ENCODE assay signal across 24 cellular contexts in the genomic region with DNA sequence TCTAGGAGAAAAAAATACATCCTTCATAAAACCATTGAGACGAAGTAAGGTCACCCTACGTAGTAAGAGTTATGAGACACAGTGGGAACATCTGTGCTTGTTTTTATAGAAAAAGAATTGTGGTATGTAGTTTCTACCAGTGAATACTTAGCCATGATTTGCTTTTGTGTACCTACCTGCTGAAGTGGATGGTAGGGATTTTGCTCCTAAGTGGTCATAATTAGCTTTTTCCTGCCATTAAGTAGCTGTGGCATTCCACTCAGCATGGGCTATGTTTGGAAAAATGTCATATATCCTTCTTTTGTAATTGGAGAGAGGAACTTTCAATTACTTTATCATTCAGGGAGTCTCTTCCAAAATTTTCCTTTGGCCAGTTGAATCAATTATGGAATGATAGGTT.
DNase-seq lines count a peak whose midpoint lies in the region; ATAC-seq, FAIRE-seq and TF ChIP-seq lines count a peak whose summit lies in the region.
"Had no signal": no experiment of that assay in that cellular context is flagged by ENCODE, and none has a peak within 500 bp of the region (broad histone marks: within the 10 kb centered on the region; RNA-seq: fewer than 3 reads in every experiment).

No MANE protein-coding gene starts in this region.

- no peaks in the 10 kb centered on the region for H3K27me3 Mint-ChIP-seq in activated CD4-positive, alpha-beta memory T cell treated with anti-CD3 and anti-CD28 coated beads for 36 hours
- H3K27me3 Mint-ChIP-seq in activated CD4-positive, alpha-beta memory T cell treated with anti-CD3 and anti-CD28 coated beads, Interleukin-2, amount 10 ng/mL, durations not matched to agents 7 days and 5 days: no peaks in the 10 kb centered on the region
- H3K27me3 Mint-ChIP-seq in T-helper 17 cell (no peaks in the 10 kb centered on the region), natural killer cell (ENCODE audit: low read depth in 2 of 2) (no peaks in the 10 kb centered on the region), Caco-2 (ENCODE audit: insufficient read depth, unreplicated experiment) (no peaks in the 10 kb centered on the region)
- H3K27me3 Mint-ChIP-seq: activated B cell treated with CpG ODN at 0.5 μM for 24 hours had no signal

- H3K4me3 ChIP-seq in Caco-2 (ENCODE audit: low read depth, low read length): no peak overlapping the region
- H3K4me3 ChIP-seq in kidney (ENCODE audit: low read length in 2 of 2): no peak overlapping the region
- H3K4me3 ChIP-seq in gastrocnemius medialis: no peak overlapping the region
- H3K4me3 ChIP-seq: BLaER1 treated with 17β-estradiol and CSF1 and Interleukin-3, amounts not matched to agents 10 nM and 100 nM; vagina had no signal

- H3K4me1 ChIP-seq in Caco-2 (no peaks in the 10 kb centered on the region), kidney (ENCODE audit: control insufficient read depth in 1 of 2, insufficient read depth in 1 of 2, low read depth in 1 of 2, low read length in 2 of 2) (no peaks in the 10 kb centered on the region), gastrocnemius medialis (peaks cover 4 to 7% of the 10 kb centered on the region in 2 donors)
- H3K4me1 ChIP-seq: vagina had no signal

- H3K4me3 Mint-ChIP-seq in activated CD4-positive, alpha-beta memory T cell treated with anti-CD3 and anti-CD28 coated beads for 36 hours: no peak overlapping the region
- H3K4me3 Mint-ChIP-seq in activated CD4-positive, alpha-beta memory T cell treated with anti-CD3 and anti-CD28 coated beads, Interleukin-2, amount 10 ng/mL, durations not matched to agents 7 days and 5 days: no peak overlapping the region
- H3K4me3 Mint-ChIP-seq in T-helper 17 cell: peak overlapping the region; percentile 41
- H3K4me3 Mint-ChIP-seq in natural killer cell: no peak overlapping the region
- H3K4me3 Mint-ChIP-seq in Caco-2 (ENCODE audit: unreplicated experiment): no peak overlapping the region
- H3K4me3 Mint-ChIP-seq: activated B cell treated with CpG ODN at 0.5 μM for 24 hours, nephron had no signal

- H3K9me3 Mint-ChIP-seq in activated CD4-positive, alpha-beta memory T cell treated with anti-CD3 and anti-CD28 coated beads for 36 hours: peaks cover 2% of the 10 kb centered on the region
- H3K9me3 Mint-ChIP-seq in activated CD4-positive, alpha-beta memory T cell treated with anti-CD3 and anti-CD28 coated beads, Interleukin-2, amount 10 ng/mL, durations not matched to agents 7 days and 5 days: peaks cover 3% of the 10 kb centered on the region
- no peaks in the 10 kb centered on the region for H3K9me3 Mint-ChIP-seq in natural killer cell
- H3K9me3 Mint-ChIP-seq in Caco-2 (ENCODE audit: unreplicated experiment): no peaks in the 10 kb centered on the region
- H3K9me3 Mint-ChIP-seq: activated B cell treated with CpG ODN at 0.5 μM for 24 hours had no signal

- ATAC-seq in T-helper 17 cell (no peak), natural killer cell (no peak), gastrocnemius medialis (no peak)
- ATAC-seq: esophagus mucosa, sciatic nerve, SK-N-SH treated with all-trans-retinoic acid at 6 μM for 48 hours had no signal

- H3K36me3 Mint-ChIP-seq in activated CD4-positive, alpha-beta memory T cell treated with anti-CD3 and anti-CD28 coated beads for 36 hours: peaks cover 68% of the 10 kb centered on the region
- peaks cover 86% of the 10 kb centered on the region for H3K36me3 Mint-ChIP-seq in activated CD4-positive, alpha-beta memory T cell treated with anti-CD3 and anti-CD28 coated beads, Interleukin-2, amount 10 ng/mL, durations not matched to agents 7 days and 5 days (ENCODE audit: low read depth)
- H3K36me3 Mint-ChIP-seq in T-helper 17 cell (ENCODE audit: low read depth) (peaks cover 8% of the 10 kb centered on the region), natural killer cell (peaks cover 17% of the 10 kb centered on the region), Caco-2 (ENCODE audit: insufficient read depth, unreplicated experiment) (peaks cover 98% of the 10 kb centered on the region)

- FAIRE-seq in GM19239 (lab: Jason Lieb, UNC) (peak; percentile 35), kidney (lab: Jason Lieb, UNC) (no peak)
- FAIRE-seq: frontal cortex, G401.6, keratinocyte had no signal

- H3K36me3 ChIP-seq in Caco-2 (ENCODE audit: control insufficient read depth, insufficient read depth, low read length) (no peaks in the 10 kb centered on the region; the same call in 1 of the 2 replicates), kidney (ENCODE audit: control insufficient read depth in 1 of 2, insufficient read depth in 2 of 2, low read length in 2 of 2) (peaks cover 15 to 44% of the 10 kb centered on the region in 2 donors), gastrocnemius medialis (peaks cover 5 to 44% of the 10 kb centered on the region in 2 donors)

- H3K27ac ChIP-seq in kidney (ENCODE audit: low read depth in 2 of 2, low read length in 2 of 2): no peak overlapping the region
- H3K27ac ChIP-seq in gastrocnemius medialis: no peak overlapping the region
- H3K27ac ChIP-seq: BLaER1 treated with 17β-estradiol and CSF1 and Interleukin-3, amounts not matched to agents 10 nM and 100 nM; RWPE1; vagina had no signal

- POLR2A ChIA-PET in activated CD4-positive, alpha-beta memory T cell treated with anti-CD3 and anti-CD28 coated beads for 36 hours (lab: Charles Lee): no interaction called here
- POLR2A ChIA-PET in activated CD4-positive, alpha-beta memory T cell treated with anti-CD3 and anti-CD28 coated beads, Interleukin-2, amount 10 ng/mL, durations not matched to agents 7 days and 5 days (lab: Charles Lee): no interaction called here
- POLR2A ChIA-PET in Caco-2 (lab: Charles Lee): interaction anchor here (0.7 kb wide), 1 partner anchor 169 kb away, joined by 3 read pairs; no protein-coding TSS in a partner anchor

- no peaks in the 10 kb centered on the region for H3K27me3 ChIP-seq in Caco-2 (replicated peaks; ENCODE audit: control insufficient read depth, insufficient read depth, low read length)
- no peaks in the 10 kb centered on the region for H3K27me3 ChIP-seq in gastrocnemius medialis
- H3K27me3 ChIP-seq: BLaER1 treated with 17β-estradiol and CSF1 and Interleukin-3, amounts not matched to agents 10 nM and 100 nM; vagina had no signal

- TF ChIP-seq CTCF in natural killer cell (IDR thresholded peaks at IDR 0.05): no peak
- no peak for TF ChIP-seq CTCF in Caco-2 (IDR thresholded peaks at IDR 0.05; ENCODE audit: insufficient read depth in 1 of 2, low read depth in 1 of 2, low read length in 1 of 2, severe bottlenecking in 1 of 2, unreplicated experiment in 1 of 2)
- TF ChIP-seq CTCF in kidney (IDR thresholded peaks at IDR 0.05; ENCODE audit: borderline replicate concordance, extremely low read depth, insufficient read depth): no peak
- no peak for TF ChIP-seq CTCF in gastrocnemius medialis (IDR thresholded peaks at IDR 0.05 in 4 of 5, conservative IDR thresholded peaks at IDR 0.05 in 1 of 5)

- H3K27ac Mint-ChIP-seq in activated CD4-positive, alpha-beta memory T cell treated with anti-CD3 and anti-CD28 coated beads for 36 hours: peak overlapping the region; percentile 70
- no peak overlapping the region for H3K27ac Mint-ChIP-seq in activated CD4-positive, alpha-beta memory T cell treated with anti-CD3 and anti-CD28 coated beads, Interleukin-2, amount 10 ng/mL, durations not matched to agents 7 days and 5 days
- peak overlapping the region; percentile 82 for H3K27ac Mint-ChIP-seq in T-helper 17 cell
- peak overlapping the region; percentile 57 to 66 for H3K27ac Mint-ChIP-seq in natural killer cell
- H3K27ac Mint-ChIP-seq in Caco-2 (ENCODE audit: unreplicated experiment): no peak overlapping the region
- H3K27ac Mint-ChIP-seq: activated B cell treated with CpG ODN at 0.5 μM for 24 hours, nephron had no signal

- intact Hi-C loops in activated CD4-positive, alpha-beta memory T cell treated with anti-CD3 and anti-CD28 coated beads for 36 hours (cut with micrococcal nuclease): no loop called here
- intact Hi-C loops in natural killer cell (cut with micrococcal nuclease): no loop called here
- intact Hi-C loops in Caco-2 (cut with micrococcal nuclease; ENCODE audit: unreplicated experiment): no loop called here
- intact Hi-C loops in kidney (cut with DNase I): no loop called here
- intact Hi-C loops in gastrocnemius medialis (cut with DNase I; ENCODE audit: low total_unique reads): no loop called here

- no peak for DNase-seq in activated CD4-positive, alpha-beta memory T cell treated with anti-CD3 and anti-CD28 coated beads for 36 hours
- no peak for DNase-seq in activated CD4-positive, alpha-beta memory T cell treated with anti-CD3 and anti-CD28 coated beads, Interleukin-2, amount 10 ng/mL, durations not matched to agents 7 days and 5 days
- DNase-seq in GM19239 (ENCODE audit: insufficient read length, low spot score): no peak
- no peak for DNase-seq in T-helper 17 cell
- no peak for DNase-seq in natural killer cell
- no peak for DNase-seq in Caco-2
- DNase-seq in kidney: no peak
- DNase-seq in gastrocnemius medialis: no peak
- DNase-seq: activated B cell treated with CpG ODN at 0.5 μM for 24 hours; activated effector memory CD4-positive, alpha-beta T cell treated with anti-CD3 and anti-CD28 coated beads, Interleukin-2, amount 50 U/mL, for 16 hours; central memory CD4-positive, alpha-beta T cell; DMS153; NCI-H1436 treated with DMSO at 0.1 percent for 48 hours; T-helper 9 cell had no signal

- in situ Hi-C loops in gastrocnemius medialis (cut with MboI; ENCODE audit: low sequenced_read_pairs in 4 of 4): no loop called here

- no peak for TF ChIP-seq POLR2A in gastrocnemius medialis (IDR thresholded peaks at IDR 0.05)

- peaks cover 49% of the 10 kb centered on the region for H3K4me1 Mint-ChIP-seq in activated CD4-positive, alpha-beta memory T cell treated with anti-CD3 and anti-CD28 coated beads for 36 hours (ENCODE audit: low read depth)
- peaks cover 20% of the 10 kb centered on the region for H3K4me1 Mint-ChIP-seq in activated CD4-positive, alpha-beta memory T cell treated with anti-CD3 and anti-CD28 coated beads, Interleukin-2, amount 10 ng/mL, durations not matched to agents 7 days and 5 days
- H3K4me1 Mint-ChIP-seq in T-helper 17 cell (peaks cover 26% of the 10 kb centered on the region), natural killer cell (peaks cover 29 to 41% of the 10 kb centered on the region in 2 donors), Caco-2 (ENCODE audit: low read depth, unreplicated experiment) (no peaks in the 10 kb centered on the region)
- H3K4me1 Mint-ChIP-seq: nephron had no signal

- H3K9me3 ChIP-seq in T-helper 17 cell (ENCODE audit: control insufficient read depth, low read length, poor library complexity, severe bottlenecking) (no peaks in the 10 kb centered on the region), Caco-2 (no peaks in the 10 kb centered on the region), kidney (ENCODE audit: control insufficient read depth in 1 of 2, low read length in 2 of 2) (peaks cover 2 to 5% of the 10 kb centered on the region in 2 donors), gastrocnemius medialis (no peaks in the 10 kb centered on the region)
- H3K9me3 ChIP-seq: vagina had no signal

- BruUV-seq in Caco-2 (replicated peaks; lab: Mats Ljungman, UMichigan): no TSS peak

- CTCF ChIA-PET in activated CD4-positive, alpha-beta memory T cell treated with anti-CD3 and anti-CD28 coated beads for 36 hours (lab: Charles Lee): interaction anchor here (1.9 kb wide), 1 partner anchor 10 kb away, joined by 6 read pairs; no protein-coding TSS in a partner anchor
- CTCF ChIA-PET in activated CD4-positive, alpha-beta memory T cell treated with anti-CD3 and anti-CD28 coated beads, Interleukin-2, amount 10 ng/mL, durations not matched to agents 7 days and 5 days (lab: Charles Lee): interaction anchor here (1.0 to 1.2 kb wide), 2 partner anchors 42 to 249 kb away, joined by 3 read pairs; no protein-coding TSS in a partner anchor
- CTCF ChIA-PET in Caco-2 (lab: Charles Lee): no interaction called here

- no peak overlapping the region for H3K9ac ChIP-seq in kidney (ENCODE audit: low read length in 2 of 2)
- H3K9ac ChIP-seq: BLaER1 treated with 17β-estradiol and CSF1 and Interleukin-3, amounts not matched to agents 10 nM and 100 nM had no signal

Comparison
In these comparisons a context has a peak if more than half of its experiments do, and no peak if none do; other contexts are left out.
1. H3K27ac Mint-ChIP-seq: peak in activated CD4-positive, alpha-beta memory T cell treated with anti-CD3 and anti-CD28 coated beads for 36 hours (single experiment), T-helper 17 cell (single experiment) and natural killer cell (2 of 2); none in activated CD4-positive, alpha-beta memory T cell treated with anti-CD3 and anti-CD28 coated beads, Interleukin-2, amount 10 ng/mL, durations not matched to agents 7 days and 5 days (single experiment) and Caco-2 (single experiment).